Comparison of ENCODE assay signal across 8 cellular contexts in the genomic region with DNA sequence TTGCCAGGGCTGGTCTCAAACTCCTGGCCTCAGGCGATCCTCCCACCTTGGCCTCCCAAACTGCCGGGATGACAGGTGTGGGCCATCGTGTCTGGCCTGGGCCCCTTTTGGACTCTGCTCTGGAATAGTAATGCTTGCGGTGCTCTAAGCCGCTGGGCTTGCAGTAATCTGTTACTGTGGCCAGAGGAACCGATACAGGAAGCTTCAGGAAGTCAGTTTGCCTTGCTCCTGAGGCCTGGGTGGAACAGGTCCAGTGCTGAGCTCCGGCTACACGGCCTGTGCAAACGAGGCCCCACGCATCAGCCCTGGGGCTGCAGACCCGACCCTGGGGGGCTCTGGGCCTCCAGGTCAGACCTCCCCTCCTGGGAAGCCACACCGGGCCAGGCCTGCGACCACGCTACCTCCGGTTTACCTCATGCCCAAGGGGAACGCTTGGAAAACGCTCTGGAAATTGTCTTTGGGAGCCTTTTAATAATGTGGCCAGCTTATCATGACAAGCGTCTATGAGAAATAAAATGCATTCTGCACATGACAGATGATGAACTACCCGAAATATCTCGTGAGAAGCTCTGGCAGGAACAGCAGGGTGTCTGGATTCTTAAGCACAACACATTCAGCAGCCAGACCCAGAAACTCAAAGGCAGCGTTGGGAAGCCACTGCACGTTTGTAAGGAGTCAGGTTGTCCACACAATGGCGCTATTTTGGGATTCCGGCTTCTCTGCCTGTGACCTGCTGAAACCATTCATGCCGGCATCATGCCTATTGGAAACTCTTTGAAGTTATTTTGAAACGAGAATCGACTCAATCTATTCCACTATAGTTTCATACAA. TPM values are rescaled to one million over a fixed set of nuclear protein-coding genes. Genes with fewer than 3 reads are reported as not detected.
A peak's percentile ranks its signal among the peaks of the same experiment; 100 is the strongest.
DNase-seq lines count a peak whose midpoint lies in the region; ATAC-seq, FAIRE-seq and TF ChIP-seq lines count a peak whose summit lies in the region.

No MANE protein-coding gene starts in this region.

- DNase-seq in ACHN (peak; percentile 17), HuH-7 (ENCODE audit: low spot score) (peak; percentile 78), K562 (ENCODE audit: extremely low read depth in 1 of 4, low spot score in 3 of 4) (peak in 2 of 4 experiments; percentile 45 to 56), left lung (peak in 1 of 2 donors; percentile 75), type B pancreatic cell (ENCODE audit: extremely low spot score, unreplicated experiment) (no peak), GM19238 (ENCODE audit: insufficient read length, low spot score) (no peak)

- no peaks in the 10 kb centered on the region for H3K9me1 ChIP-seq in K562 (ENCODE audit: control insufficient read depth, insufficient read depth, low read length)

- intact Hi-C loops in K562 (cut with micrococcal nuclease) (loop anchor here (10.0 kb wide), 2 partner anchors 180 to 650 kb away; no protein-coding TSS in a partner anchor), left lung (cut with DNase I) (no loop called here)

- TF ChIP-seq POLR2A in K562 (conservative IDR thresholded peaks at IDR 0.05) = no peak

- H4K20me1 ChIP-seq in K562 (replicated peaks; ENCODE audit: control insufficient read depth, insufficient read depth, low read length) = peaks cover 4% of the 10 kb centered on the region; the same call in 1 of the 2 replicates

- no peak overlapping the region for H3K4me3 Mint-ChIP-seq in type B pancreatic cell

- H3K36me3 Mint-ChIP-seq in type B pancreatic cell = peaks cover 4% of the 10 kb centered on the region

- peak overlapping the region; percentile 75 for H3K27ac Mint-ChIP-seq in type B pancreatic cell

- H3K9me3 Mint-ChIP-seq in type B pancreatic cell = no peaks in the 10 kb centered on the region

- H3K9me3 ChIP-seq in K562 (replicated peaks; ENCODE audit: control insufficient read depth, insufficient read depth, low read depth, low read length) = no peaks in the 10 kb centered on the region
- H3K9me3 ChIP-seq in left lung = no peaks in the 10 kb centered on the region

- H2AFZ ChIP-seq in K562 (ENCODE audit: low read depth, low read length) = no peak overlapping the region

- FAIRE-seq in K562 (lab: Jason Lieb, UNC) = peak; percentile 66

- H3K4me3 ChIP-seq in K562 (no peak overlapping the region), left lung (no peak overlapping the region)

- TF ChIP-seq CTCF in K562 (IDR thresholded peaks at IDR 0.05 in 2 of 3, conservative IDR thresholded peaks at IDR 0.05 in 1 of 3; ENCODE audit: insufficient read depth in 2 of 3, low read depth in 1 of 3, low read length in 3 of 3) (peak; percentile 42 to 46 (median 45); a peak in 5 of 6 replicates), left lung (IDR thresholded peaks at IDR 0.05) (no peak), type B pancreatic cell (conservative IDR thresholded peaks at IDR 0.05) (peak; percentile 38)

- in situ Hi-C loops in ACHN (cut with HindIII; ENCODE audit: low pct_ligation_motif_present, low pct_unique_long_range_greater_than_20kb, low sequenced_read_pairs) = loop anchor here (25.0 kb wide), 1 partner anchor 177 kb away; no protein-coding TSS in a partner anchor
- in situ Hi-C loops in K562 (cut with MboI) = loop anchor here (10.0 kb wide), 1 partner anchor 650 kb away; no protein-coding TSS in a partner anchor

- peaks cover 30% of the 10 kb centered on the region; the same call in 2 of the 3 replicates for H3K36me3 ChIP-seq in K562 (ENCODE audit: control insufficient read depth, insufficient read depth, low read length)
- peaks cover 0 to 34% of the 10 kb centered on the region in 2 donors for H3K36me3 ChIP-seq in left lung

- no peaks in the 10 kb centered on the region for H3K27me3 Mint-ChIP-seq in type B pancreatic cell

- H3K27me3 ChIP-seq in K562 (ENCODE audit: control insufficient read depth in 2 of 2, insufficient read depth in 2 of 2, low read length in 2 of 2) (peaks cover 12 to 24% of the 10 kb centered on the region in 2 experiments; a peak in 3 of 5 replicates), left lung (peaks cover 0 to 24% of the 10 kb centered on the region in 2 donors)

- TF ChIP-seq RAD21 in K562 (CRISPR knock-in tag; conservative IDR thresholded peaks at IDR 0.05 in 1 of 2, IDR thresholded peaks at IDR 0.05 in 1 of 2) = peak in 1 of 2 experiments; percentile 31; a peak in 1 of 4 replicates

- H3K79me2 ChIP-seq in K562 (ENCODE audit: control insufficient read depth, insufficient read depth, low read length) = no peaks in the 10 kb centered on the region

- H3K4me1 ChIP-seq in K562 (replicated peaks in 1 of 2; ENCODE audit: control insufficient read depth in 2 of 2, insufficient read depth in 2 of 2, low read length in 2 of 2) (peaks cover 0 to 42% of the 10 kb centered on the region in 2 experiments; a peak in 2 of 5 replicates), left lung (peaks cover 6 to 53% of the 10 kb centered on the region in 2 donors)

- CTCF ChIA-PET in K562 (lab: Yijun Ruan, JAX; ENCODE audit: low intra/inter-chr PET ratio) = no interaction called here

- ATAC-seq in K562 = peak; percentile 47
- peak; percentile 34 for ATAC-seq in left lung
- no peak for ATAC-seq in GM19351 (IDR thresholded peaks at IDR 0.05; ENCODE audit: unreplicated experiment)
- ATAC-seq in GM18498 (IDR thresholded peaks at IDR 0.05; ENCODE audit: unreplicated experiment) = no peak

- H3K27ac ChIP-seq in K562 (ENCODE audit: extremely low read depth, low read depth, low read length) (no peak overlapping the region), left lung (peak overlapping the region; percentile 1 to 23)

- TF ChIP-seq EP300 in K562 (IDR thresholded peaks at IDR 0.05; ENCODE audit: low read length) = no peak

- WGBS in K562 (ENCODE audit: insufficient coverage, low coverage, missing lambda C conversion rate) = 43% methylated on average over 27 of the region's 27 CpGs

- BruUV-seq in K562 (replicated peaks; lab: Mats Ljungman, UMichigan) = no TSS peak

- POLR2A ChIA-PET in K562 (lab: Yijun Ruan, JAX) = interaction anchor here (0.9 to 1.5 kb wide), 4 partner anchors 9 to 17 kb away, joined by 3 to 5 read pairs (median 3); a partner anchor contains a TSS

- peaks cover 14% of the 10 kb centered on the region for H3K4me1 Mint-ChIP-seq in type B pancreatic cell (ENCODE audit: unreplicated experiment)

- no peak overlapping the region for H3K4me2 ChIP-seq in K562 (ENCODE audit: insufficient read depth, low read length)

- peak overlapping the region in 1 of 2 experiments; percentile 14; a peak in 1 of 4 replicates for H3K9ac ChIP-seq in K562 (ENCODE audit: insufficient read depth in 1 of 2, low read depth in 2 of 2, low read length in 2 of 2)

RNA-seq across cellular contexts. Expression of a gene that starts 10.1 kb away (rescaled TPM):
- total RNA-seq in K562 (2011; cell fraction: chromatin; rRNA removed; ENCODE audit: low replicate concordance) = 0.30 and 3.1 TPM in 2 replicates
- total RNA-seq in K562 (2011; cell fraction: nucleolus; rRNA removed) = 1.1 and 1.8 TPM in 2 replicates
- total RNA-seq in K562 (2011; cell fraction: nucleoplasm; rRNA removed) = 1.4 and 1.9 TPM in 2 replicates
- 0.27 and 0.41 TPM in 2 replicates for total RNA-seq in K562 (2014; rRNA removed)
- not detected in 2 replicates for total RNA-seq in K562 (2014; rRNA removed; fragmentation: Illumina TruSeq; extraction: Trizol)
- 0.26 and 0.58 TPM in 2 replicates for total RNA-seq in K562 (2015; rRNA removed; fragmentation: Illumina TruSeq; extraction: Trizol)
- 0.47 and 0.54 TPM in 2 replicates for total RNA-seq in K562 (2021)
- 1.1 and 1.4 TPM in 2 replicates for polyA plus RNA-seq in K562 (2011; rRNA removed)
- 1.7 and 3.9 TPM in 2 replicates for polyA plus RNA-seq in K562 (2011; cell fraction: cytosol; rRNA removed)
- polyA plus RNA-seq in K562 (2011; cell fraction: nucleus; rRNA removed) = 2.7 and 3.4 TPM in 2 replicates
- 0.44 and 2.4 TPM in 2 replicates for polyA plus RNA-seq in K562 (2012)
- polyA plus RNA-seq in K562 (2014; fragmentation: Illumina TruSeq; extraction: Trizol) = 0.68 TPM in 2 replicates
- not detected for polyA plus RNA-seq in K562 (2014; fragmentation: Nextera tagmentation; extraction: Ambion mirVana)
- 0.36 and 0.40 TPM in 2 replicates for polyA plus RNA-seq in K562 (2014; rRNA removed)
- polyA minus RNA-seq in K562 (2011; rRNA and poly(A)+ RNA removed) = 0.90 and 0.95 TPM in 2 replicates
- polyA minus RNA-seq in K562 (2011; cell fraction: cytosol; rRNA and poly(A)+ RNA removed) = 1.1 and 2.2 TPM in 2 replicates
- 1.7 and 1.9 TPM in 2 replicates for polyA minus RNA-seq in K562 (2011; cell fraction: nucleus; rRNA and poly(A)+ RNA removed)
- 10 to 100 TPM; 25.8 to 35.1 TPM for total RNA-seq in left lung
- total RNA-seq in type B pancreatic cell (ENCODE audit: low replicate concordance) = 15.7 and 18.1 TPM in 2 replicates

RNA-seq across cellular contexts. Expression of a gene that starts 10.7 kb away (rescaled TPM):
- 75.3 and 83.0 TPM in 2 replicates for total RNA-seq in K562 (2011; cell fraction: chromatin; rRNA removed; ENCODE audit: low replicate concordance)
- 39.2 and 42.0 TPM in 2 replicates for total RNA-seq in K562 (2011; cell fraction: nucleolus; rRNA removed)
- 67.4 and 75.2 TPM in 2 replicates for total RNA-seq in K562 (2011; cell fraction: nucleoplasm; rRNA removed)
- total RNA-seq in K562 (2014; rRNA removed) (7.9 and 11.7 TPM in 2 replicates), K562 (2014; rRNA removed; fragmentation: Illumina TruSeq; extraction: Trizol) (9.8 and 11.9 TPM in 2 replicates), K562 (2015; rRNA removed; fragmentation: Illumina TruSeq; extraction: Trizol) (8.6 and 9.4 TPM in 2 replicates), K562 (2021) (10.2 and 10.5 TPM in 2 replicates), left lung (10 to 100 TPM in 1 of 2 donors, 1 to 10 TPM in 1; 9.1 to 10.8 TPM), type B pancreatic cell (ENCODE audit: low replicate concordance) (14.8 and 15.4 TPM in 2 replicates)
- polyA plus RNA-seq in K562 (2011; rRNA removed) (7.3 and 8.1 TPM in 2 replicates), K562 (2014; fragmentation: Illumina TruSeq; extraction: Trizol) (6.0 and 6.1 TPM in 2 replicates), K562 (2014; fragmentation: Nextera tagmentation; extraction: Ambion mirVana) (1 to 10 TPM; 5.2 to 5.9 TPM), K562 (2014; rRNA removed) (10.4 and 11.1 TPM in 2 replicates)
- 5.8 and 6.1 TPM in 2 replicates for polyA plus RNA-seq in K562 (2011; cell fraction: cytosol; rRNA removed)
- 12.8 and 14.3 TPM in 2 replicates for polyA plus RNA-seq in K562 (2011; cell fraction: nucleus; rRNA removed)
- polyA plus RNA-seq in K562 (2012) = 8.1 and 9.5 TPM in 2 replicates
- polyA minus RNA-seq in K562 (2011; rRNA and poly(A)+ RNA removed) = 11.5 and 14.7 TPM in 2 replicates
- 1.1 and 2.5 TPM in 2 replicates for polyA minus RNA-seq in K562 (2011; cell fraction: cytosol; rRNA and poly(A)+ RNA removed)
- polyA minus RNA-seq in K562 (2011; cell fraction: nucleus; rRNA and poly(A)+ RNA removed) = 11.0 and 17.1 TPM in 2 replicates

RNA-seq across cellular contexts. Expression of a gene that starts 18.4 kb away (rescaled TPM):
- not detected in 2 replicates for total RNA-seq in K562 (2011; cell fraction: chromatin; rRNA removed; ENCODE audit: low replicate concordance)
- not detected in 2 replicates for total RNA-seq in K562 (2011; cell fraction: nucleolus; rRNA removed)
- total RNA-seq in K562 (2011; cell fraction: nucleoplasm; rRNA removed) = not detected in 2 replicates
- not detected in 2 replicates for total RNA-seq in K562 (2014; rRNA removed)
- total RNA-seq in K562 (2014; rRNA removed; fragmentation: Illumina TruSeq; extraction: Trizol) = not detected in 2 replicates
- not detected in 2 replicates for total RNA-seq in K562 (2015; rRNA removed; fragmentation: Illumina TruSeq; extraction: Trizol)
- total RNA-seq in K562 (2021) = not detected in 2 replicates
- polyA plus RNA-seq in K562 (2011; rRNA removed) = not detected in 2 replicates
- not detected in 2 replicates for polyA plus RNA-seq in K562 (2011; cell fraction: cytosol; rRNA removed)
- polyA plus RNA-seq in K562 (2011; cell fraction: nucleus; rRNA removed) = not detected in 2 replicates
- polyA plus RNA-seq in K562 (2012) = 0.14 TPM in 1 of 2 replicates, not detected in the other
- polyA plus RNA-seq in K562 (2014; fragmentation: Illumina TruSeq; extraction: Trizol) = not detected in 2 replicates
- polyA plus RNA-seq in K562 (2014; fragmentation: Nextera tagmentation; extraction: Ambion mirVana) = not detected
- polyA plus RNA-seq in K562 (2014; rRNA removed) = 0.07 TPM in 1 of 2 replicates, not detected in the other
- not detected in 2 replicates for polyA minus RNA-seq in K562 (2011; rRNA and poly(A)+ RNA removed)
- polyA minus RNA-seq in K562 (2011; cell fraction: cytosol; rRNA and poly(A)+ RNA removed) = not detected in 2 replicates
- not detected in 2 replicates for polyA minus RNA-seq in K562 (2011; cell fraction: nucleus; rRNA and poly(A)+ RNA removed)
- total RNA-seq in left lung = not detected
- 13.6 and 15.3 TPM in 2 replicates for total RNA-seq in type B pancreatic cell (ENCODE audit: low replicate concordance)

Comparison
In these comparisons a context has a peak if more than half of its experiments do, and no peak if none do; other contexts are left out.
1. DNase-seq: peak in ACHN (single experiment) and HuH-7 (single experiment); none in type B pancreatic cell (single experiment) and GM19238 (single experiment).
2. ATAC-seq: peak in K562 (single experiment) and left lung (single experiment); none in GM19351 (single experiment) and GM18498 (single experiment).
3. CTCF ChIP-seq: peak in K562 (3 of 3) and type B pancreatic cell (single experiment); none in left lung (0 of 2).
4. RNA of a gene that starts 18.4 kb away (total RNA-seq): 13.6 to 15.3 TPM in type B pancreatic cell; not detected in K562 and not detected in left lung; every median in the first group is over 10 times any median in the second.